ENCODE assay signal across 1 cellular context in genomic region chr5:137833463-137833862, GRCh38.
A peak's percentile ranks its signal among the peaks of the same experiment; 100 is the strongest.
TF ChIP-seq lines count a peak whose summit lies in the region.

No MANE protein-coding gene starts in this region.

TF ChIP-seq in HEK293, 187 proteins besides CTCF, POLR2A, EP300 and RAD21 (continued from another document and continues in another):
- TF ChIP-seq ZNF639 (tag by site-specific recombination; IDR thresholded peaks at IDR 0.05) (peak; percentile 85), ZNF843 (tag by site-specific recombination; IDR thresholded peaks at IDR 0.05) (peak; percentile 87), SALL2 (tag by site-specific recombination; IDR thresholded peaks at IDR 0.05; ENCODE audit: borderline replicate concordance) (no peak), SP3 (tag by site-specific recombination; IDR thresholded peaks at IDR 0.05) (peak; percentile 30; the same call in 1 of the 2 replicates), IKZF3 (tag by site-specific recombination; IDR thresholded peaks at IDR 0.05) (peak; percentile 48; the same call in 1 of the 2 replicates), ZFP37 (tag by site-specific recombination; IDR thresholded peaks at IDR 0.05) (peak; percentile 89), GLI4 (tag by site-specific recombination; IDR thresholded peaks at IDR 0.05) (no peak), KLF17 (tag by site-specific recombination; IDR thresholded peaks at IDR 0.05) (peak; percentile 86), ZNF280D (tag by site-specific recombination; IDR thresholded peaks at IDR 0.05) (0 out of 2 replicates have a peak, but pooled peaks have one; percentile 66), ZBTB44 (tag by site-specific recombination; IDR thresholded peaks at IDR 0.05) (peak; percentile 41; the same call in 1 of the 2 replicates), WT1 (tag by site-specific recombination; IDR thresholded peaks at IDR 0.05) (peak; percentile 85), ZNF157 (tag by site-specific recombination; IDR thresholded peaks at IDR 0.05) (no peak), RBAK (tag by site-specific recombination; IDR thresholded peaks at IDR 0.05) (peak; percentile 19; the same call in 1 of the 2 replicates), ZNF658 (tag by site-specific recombination; IDR thresholded peaks at IDR 0.05) (no peak), SP7 (tag by site-specific recombination; IDR thresholded peaks at IDR 0.05) (peak; percentile 97), ZNF148 (tag by site-specific recombination; IDR thresholded peaks at IDR 0.05; ENCODE audit: borderline replicate concordance) (peak; percentile 79; the same call in 1 of the 2 replicates), OSR2 (tag by site-specific recombination; IDR thresholded peaks at IDR 0.05) (peak; percentile 85), SP2 (tag by site-specific recombination; IDR thresholded peaks at IDR 0.05) (0 out of 2 replicates have a peak, but pooled peaks have one; percentile 16), ZXDB (tag by site-specific recombination; IDR thresholded peaks at IDR 0.05) (peak; percentile 87), BCL11B (tag by site-specific recombination; IDR thresholded peaks at IDR 0.05; ENCODE audit: low read depth) (peak; percentile 51; the same call in 1 of the 2 replicates), ZNF366 (tag by site-specific recombination; conservative IDR thresholded peaks at IDR 0.05) (peak; percentile 95), ZNF629 (tag by site-specific recombination; IDR thresholded peaks at IDR 0.05) (peak; percentile 84), ZNF692 (tag by site-specific recombination; IDR thresholded peaks at IDR 0.05) (peak; percentile 68), SCRT2 (tag by site-specific recombination; IDR thresholded peaks at IDR 0.05) (peak; percentile 39; the same call in 1 of the 2 replicates), ZNF10 (tag by site-specific recombination; IDR thresholded peaks at IDR 0.05) (no peak), ZNF221 (tag by site-specific recombination; IDR thresholded peaks at IDR 0.05; ENCODE audit: borderline replicate concordance) (no peak), YY1 (tag by site-specific recombination; IDR thresholded peaks at IDR 0.05) (no peak), ZNF558 (tag by site-specific recombination; IDR thresholded peaks at IDR 0.05) (0 out of 2 replicates have a peak, but pooled peaks have one; percentile 36), HIC1 (tag by site-specific recombination; IDR thresholded peaks at IDR 0.05) (peak; percentile 92), ZNF362 (tag by site-specific recombination; IDR thresholded peaks at IDR 0.05) (peak; percentile 98), ZNF23 (tag by site-specific recombination; IDR thresholded peaks at IDR 0.05; ENCODE audit: borderline replicate concordance) (no peak), ZNF394 (tag by site-specific recombination; IDR thresholded peaks at IDR 0.05; ENCODE audit: borderline replicate concordance) (peak; percentile 44; the same call in 1 of the 2 replicates), ZNF501 (tag by site-specific recombination; IDR thresholded peaks at IDR 0.05) (no peak), ZNF704 (tag by site-specific recombination; IDR thresholded peaks at IDR 0.05) (no peak), ZNF423 (tag by site-specific recombination; IDR thresholded peaks at IDR 0.05) (no peak), ZNF514 (tag by site-specific recombination; IDR thresholded peaks at IDR 0.05) (no peak), ZBTB21 (tag by site-specific recombination; IDR thresholded peaks at IDR 0.05) (peak; percentile 68; the same call in 1 of the 2 replicates), ZBTB1 (tag by site-specific recombination; IDR thresholded peaks at IDR 0.05) (no peak), ZNF133 (tag by site-specific recombination; IDR thresholded peaks at IDR 0.05) (no peak), KLF1 (tag by site-specific recombination; IDR thresholded peaks at IDR 0.05) (peak; percentile 53; the same call in 1 of the 2 replicates), ZNF398 (tag by site-specific recombination; IDR thresholded peaks at IDR 0.05) (peak; percentile 50; the same call in 1 of the 2 replicates), MEIS1 (CRISPR knock-in tag; IDR thresholded peaks at IDR 0.05; ENCODE audit: borderline replicate concordance) (peak; percentile 73; the same call in 1 of the 2 replicates)
